Comparison of ENCODE assay signal across 16 cellular contexts in genomic region chr14:78152246-78153068, GRCh38. TPM values are rescaled to one million over a fixed set of nuclear protein-coding genes. Genes with fewer than 3 reads are reported as not detected.
DNase-seq lines count a peak whose midpoint lies in the region; ATAC-seq, FAIRE-seq and TF ChIP-seq lines count a peak whose summit lies in the region.
"Had no signal": no experiment of that assay in that cellular context is flagged by ENCODE, and none has a peak within 500 bp of the region (broad histone marks: within the 10 kb centered on the region; RNA-seq: fewer than 3 reads in every experiment).

No MANE protein-coding gene starts in this region.

- DNase-seq in COR-L47 (lab: John Stamatoyannopoulos, UW) (peak; percentile 99), NB4 (ENCODE audit: low read depth) (peak; percentile 20), NCI-H2227 (lab: John Stamatoyannopoulos, UW; ENCODE audit: unreplicated experiment) (peak; percentile 68), astrocyte (ENCODE audit: low read depth) (no peak), endodermal cell (no peak), mesendoderm (no peak), smooth muscle cell (lab: John Stamatoyannopoulos, UW; ENCODE audit: unreplicated experiment) (no peak)
- DNase-seq: activated CD4-positive, CD25-positive, alpha-beta regulatory T cell; activated effector memory CD4-positive, alpha-beta T cell treated with Interleukin-2 at 50 U/mL for 16 hours; left ventricle myocardium superior; NCI-H526; stimulated activated naive CD8-positive, alpha-beta T cell treated with anti-CD3 and anti-CD28 coated beads, Interleukin-15, amount 100 ng/mL, for 72 hours had no signal

- H3K4me3 Mint-ChIP-seq in astrocyte (ENCODE audit: unreplicated experiment) (no peak overlapping the region), endodermal cell (no peak overlapping the region)
- H3K4me3 Mint-ChIP-seq: stimulated activated naive CD8-positive, alpha-beta T cell treated with anti-CD3 and anti-CD28 coated beads, Interleukin-15, amount 100 ng/mL, for 72 hours had no signal

- TF ChIP-seq CTCF in NB4 (IDR thresholded peaks at IDR 0.05; ENCODE audit: low read depth, low read length) (no peak), astrocyte (IDR thresholded peaks at IDR 0.05; ENCODE audit: insufficient read depth, low read depth, low read length) (no peak), endodermal cell (conservative IDR thresholded peaks at IDR 0.05) (no peak), smooth muscle cell (IDR thresholded peaks at IDR 0.05; ENCODE audit: borderline replicate concordance, insufficient read depth, poor library complexity, severe bottlenecking) (no peak)

- H4K20me1 ChIP-seq in astrocyte (ENCODE audit: insufficient read depth, low read length) (no peaks in the 10 kb centered on the region), smooth muscle cell (ENCODE audit: low read depth) (no peaks in the 10 kb centered on the region)

- H2AK5ac ChIP-seq in mesendoderm (ENCODE audit: low read length), result no peak overlapping the region

- H3K36me3 Mint-ChIP-seq in astrocyte (ENCODE audit: low read depth, unreplicated experiment) (no peaks in the 10 kb centered on the region), endodermal cell (ENCODE audit: low read depth) (no peaks in the 10 kb centered on the region)

- H3K4me2 ChIP-seq in astrocyte (ENCODE audit: low read length) (no peak overlapping the region), mesendoderm (ENCODE audit: low read length) (no peak overlapping the region), smooth muscle cell (no peak overlapping the region)

- H3K27ac ChIP-seq in astrocyte (ENCODE audit: low read depth, low read length) (no peak overlapping the region), endodermal cell (ENCODE audit: low read depth, low read length) (no peak overlapping the region), mesendoderm (ENCODE audit: low read depth, low read length) (no peak overlapping the region), smooth muscle cell (ENCODE audit: low read depth) (no peak overlapping the region)
- H3K27ac ChIP-seq: gastroesophageal sphincter had no signal

- H3K18ac ChIP-seq in mesendoderm (ENCODE audit: low read length), result no peak overlapping the region

- FAIRE-seq in astrocyte (lab: Jason Lieb, UNC), result no peak
- FAIRE-seq: colon, RCC 7860 had no signal

- no peak overlapping the region for H3K9ac ChIP-seq in astrocyte (ENCODE audit: low read length)
- no peak overlapping the region for H3K9ac ChIP-seq in endodermal cell (ENCODE audit: extremely low read depth, low read length, poor library complexity, severe bottlenecking)
- no peak overlapping the region for H3K9ac ChIP-seq in mesendoderm (ENCODE audit: low read length)
- H3K9ac ChIP-seq in smooth muscle cell (ENCODE audit: low read depth), result no peak overlapping the region

- H3K27me3 Mint-ChIP-seq in astrocyte (ENCODE audit: low read depth, unreplicated experiment) (peaks cover 36% of the 10 kb centered on the region), endodermal cell (ENCODE audit: insufficient read depth) (no peaks in the 10 kb centered on the region)

- no peak overlapping the region for H2BK15ac ChIP-seq in mesendoderm (replicated peaks; ENCODE audit: low read depth)

- peak overlapping the region; percentile 55 for H3K27ac Mint-ChIP-seq in astrocyte (ENCODE audit: unreplicated experiment)
- no peak overlapping the region for H3K27ac Mint-ChIP-seq in endodermal cell
- H3K27ac Mint-ChIP-seq: stimulated activated naive CD8-positive, alpha-beta T cell treated with anti-CD3 and anti-CD28 coated beads, Interleukin-15, amount 100 ng/mL, for 72 hours had no signal

- H3K79me2 ChIP-seq in astrocyte (ENCODE audit: insufficient read depth, low read length) (no peaks in the 10 kb centered on the region), mesendoderm (ENCODE audit: control insufficient read depth, insufficient read depth, low read length) (no peaks in the 10 kb centered on the region), smooth muscle cell (ENCODE audit: low read depth) (no peaks in the 10 kb centered on the region)

- no peak overlapping the region for H3K23ac ChIP-seq in mesendoderm (ENCODE audit: low read length)

- H3K79me1 ChIP-seq in mesendoderm (ENCODE audit: low read length), result no peaks in the 10 kb centered on the region

- H3F3A ChIP-seq in smooth muscle cell (ENCODE audit: low read depth), result no peaks in the 10 kb centered on the region

- H3K4me1 Mint-ChIP-seq in astrocyte (ENCODE audit: low read depth, unreplicated experiment), result peaks cover 5% of the 10 kb centered on the region
- no peaks in the 10 kb centered on the region for H3K4me1 Mint-ChIP-seq in endodermal cell

- H4K8ac ChIP-seq in mesendoderm (ENCODE audit: low read depth, low read length), result no peak overlapping the region

- H3K9me3 Mint-ChIP-seq in astrocyte (ENCODE audit: unreplicated experiment), result no peaks in the 10 kb centered on the region
- no peaks in the 10 kb centered on the region for H3K9me3 Mint-ChIP-seq in endodermal cell
- H3K9me3 Mint-ChIP-seq: stimulated activated naive CD8-positive, alpha-beta T cell treated with anti-CD3 and anti-CD28 coated beads, Interleukin-15, amount 100 ng/mL, for 72 hours had no signal

- H3K27me3 ChIP-seq in astrocyte (ENCODE audit: insufficient read depth, low read length), result no peaks in the 10 kb centered on the region
- no peaks in the 10 kb centered on the region for H3K27me3 ChIP-seq in endodermal cell (ENCODE audit: control insufficient read depth, insufficient read depth, low read length, poor library complexity, severe bottlenecking)
- H3K27me3 ChIP-seq in mesendoderm (ENCODE audit: insufficient read depth, low read length, poor library complexity), result no peaks in the 10 kb centered on the region
- H3K27me3 ChIP-seq in smooth muscle cell (ENCODE audit: low read depth), result peaks cover 3% of the 10 kb centered on the region

- no peak overlapping the region for H2AFZ ChIP-seq in astrocyte (ENCODE audit: low read depth, low read length)
- H2AFZ ChIP-seq in smooth muscle cell (ENCODE audit: low read depth), result no peak overlapping the region

- H4K5ac ChIP-seq in mesendoderm (ENCODE audit: low read length), result no peak overlapping the region

- H2BK5ac ChIP-seq in mesendoderm (ENCODE audit: low read length), result no peak overlapping the region

- H3K4ac ChIP-seq in mesendoderm (ENCODE audit: low read depth, low read length), result no peak overlapping the region

- H2BK120ac ChIP-seq in mesendoderm (ENCODE audit: low read depth, low read length), result no peak overlapping the region

- H3K4me3 ChIP-seq in NB4 (ENCODE audit: low read depth, low read length) (no peak overlapping the region), astrocyte (ENCODE audit: insufficient read depth, low read depth, low read length) (no peak overlapping the region), endodermal cell (ENCODE audit: low read length) (no peak overlapping the region), mesendoderm (ENCODE audit: low read length) (no peak overlapping the region), smooth muscle cell (no peak overlapping the region)
- H3K4me3 ChIP-seq: gastroesophageal sphincter had no signal

- no peaks in the 10 kb centered on the region for H3K36me3 ChIP-seq in astrocyte (ENCODE audit: insufficient read depth, low read length)
- H3K36me3 ChIP-seq in endodermal cell (ENCODE audit: control insufficient read depth, insufficient read depth, low read length), result no peaks in the 10 kb centered on the region
- H3K36me3 ChIP-seq in mesendoderm (ENCODE audit: control insufficient read depth, insufficient read depth, low read length), result no peaks in the 10 kb centered on the region
- no peaks in the 10 kb centered on the region for H3K36me3 ChIP-seq in smooth muscle cell (ENCODE audit: low read depth)
- H3K36me3 ChIP-seq: gastroesophageal sphincter had no signal

- TF ChIP-seq POLR2A in NB4 (IDR thresholded peaks at IDR 0.05; ENCODE audit: extremely low read depth, insufficient read length), result no peak

- H3K4me1 ChIP-seq in astrocyte (ENCODE audit: insufficient read depth, low read length) (peaks cover 8% of the 10 kb centered on the region), endodermal cell (ENCODE audit: control insufficient read depth, insufficient read depth, low read length) (no peaks in the 10 kb centered on the region), mesendoderm (ENCODE audit: control insufficient read depth, low read depth, low read length) (no peaks in the 10 kb centered on the region), smooth muscle cell (ENCODE audit: low read depth) (no peaks in the 10 kb centered on the region)
- H3K4me1 ChIP-seq: gastroesophageal sphincter had no signal

- 86 to 90% methylated on average over 8 to 13 of the region's 14 CpGs for WGBS in endodermal cell (ENCODE audit: insufficient coverage in 1 of 2, insufficient read length in 1 of 2), 2 experiments
- no CpG with 5 or more reads among the region's 14 CpGs for WGBS in mesendoderm (ENCODE audit: extremely low coverage, insufficient coverage, low lambda C conversion rate)
- WGBS in smooth muscle cell (ENCODE audit: low lambda C conversion rate), result 76% methylated on average over 14 of the region's 14 CpGs

- ATAC-seq in GM21381 (IDR thresholded peaks at IDR 0.05; ENCODE audit: unreplicated experiment), result no peak
- ATAC-seq: gastroesophageal sphincter; left ventricle myocardium superior; stimulated activated naive CD8-positive, alpha-beta T cell treated with anti-CD3 and anti-CD28 coated beads, Interleukin-15, amount 100 ng/mL, for 72 hours had no signal

- H3K56ac ChIP-seq in mesendoderm (ENCODE audit: low read length), result no peak overlapping the region

- H3K9me3 ChIP-seq in astrocyte (ENCODE audit: insufficient read depth, low read depth, low read length) (no peaks in the 10 kb centered on the region), endodermal cell (ENCODE audit: control insufficient read depth, low read length) (no peaks in the 10 kb centered on the region), smooth muscle cell (replicated peaks; ENCODE audit: low read depth) (no peaks in the 10 kb centered on the region)
- H3K9me3 ChIP-seq: gastroesophageal sphincter had no signal

RNA-seq across cellular contexts. Expression of gene NRXN3, which starts 17.7 kb away (rescaled TPM):
- total RNA-seq in astrocyte (12.6 and 18.0 TPM in 2 replicates), endodermal cell (10 to 100 TPM; 20.9 to 21.4 TPM), smooth muscle cell (5.5 and 7.0 TPM in 2 replicates)
- 5.9 TPM for polyA plus RNA-seq in endodermal cell (2013, experiment 1 of 2)
- 7.1 TPM for polyA plus RNA-seq in endodermal cell (2013, experiment 2 of 2)
- polyA plus RNA-seq in mesendoderm (2013, experiment 1 of 2), result 1.1 TPM
- polyA plus RNA-seq in mesendoderm (2013, experiment 2 of 2), result 1.2 TPM
- polyA plus RNA-seq in smooth muscle cell, result 1.2 and 9.9 TPM in 2 replicates

Comparison
In these comparisons a context has a peak if more than half of its experiments do, and no peak if none do; other contexts are left out.
1. DNase-seq: peak in COR-L47 (single experiment), NB4 (single experiment) and NCI-H2227 (single experiment); none in astrocyte (single experiment), endodermal cell (single experiment), mesendoderm (single experiment) and smooth muscle cell (single experiment).